ENCODE assay signal across 28 cellular contexts in genomic region chrX:55119271-55119670, GRCh38. TPM values are rescaled to one million over a fixed set of nuclear protein-coding genes. Genes with fewer than 3 reads are reported as not detected.
"Had no signal": no experiment of that assay in that cellular context is flagged by ENCODE, and none has a peak within 500 bp of the region (broad histone marks: within the 10 kb centered on the region; RNA-seq: fewer than 3 reads in every experiment).

No MANE protein-coding gene starts in this region.

- H3K36me3 ChIP-seq: cardiac muscle cell, gastroesophageal sphincter, heart right ventricle, tibial artery, WERI-Rb-1 had no signal

- H3K4me3 Mint-ChIP-seq: activated naive CD8-positive, alpha-beta T cell; activated T-cell treated with anti-CD3 and anti-CD28 coated beads, Interleukin-2, amount 50 U/mL, for 24 hours; memory B cell; neural crest cell had no signal

- H3K9me3 ChIP-seq: gastroesophageal sphincter, heart right ventricle, mucosa of descending colon, tibial artery had no signal

- ATAC-seq: gastroesophageal sphincter; heart right ventricle; left ventricle myocardium superior; stimulated activated naive CD8-positive, alpha-beta T cell treated with anti-CD3 and anti-CD28 coated beads, Interleukin-15, Interleukin-2, amounts not matched to agents 100 U/mL and 50 U/mL, for 24 hours had no signal

- H3K9me3 Mint-ChIP-seq: activated T-cell treated with anti-CD3 and anti-CD28 coated beads, Interleukin-2, amount 50 U/mL, for 24 hours; immature natural killer cell; memory B cell; naive B cell had no signal

- H3K27me3 Mint-ChIP-seq: activated naive CD8-positive, alpha-beta T cell had no signal

- H3K27ac Mint-ChIP-seq: activated naive CD8-positive, alpha-beta T cell; activated T-cell treated with anti-CD3 and anti-CD28 coated beads, Interleukin-2, amount 50 U/mL, for 24 hours; memory B cell; naive B cell had no signal

- H3K27me3 ChIP-seq: cardiac muscle cell, gastroesophageal sphincter, tibial artery had no signal

- DNase-seq: activated CD4-positive, alpha-beta T cell treated with anti-CD3 and anti-CD28 coated beads for 1 hour; activated CD4-positive, alpha-beta T cell treated with anti-CD3 and anti-CD28 coated beads, Interleukin-2, amount 50 U/mL, for 48 hours; activated effector memory CD4-positive, alpha-beta T cell treated with Interleukin-2 at 50 U/mL for 16 hours; activated T-cell treated with anti-CD3 and anti-CD28 coated beads, Interleukin-2, amount 50 U/mL, for 24 hours; amygdala; dorsolateral prefrontal cortex; heart right ventricle; immature natural killer cell; kidney glomerular epithelial cell; left ventricle myocardium superior; mucosa of descending colon; naive B cell; stimulated activated CD4-positive, alpha-beta T cell treated with anti-CD3 and anti-CD28 coated beads, Interleukin-2, amount 100 ng/mL, for 24 hours; stimulated activated naive CD8-positive, alpha-beta T cell treated with anti-CD3 and anti-CD28 coated beads, Interleukin-15, Interleukin-2, amounts not matched to agents 100 U/mL and 50 U/mL, for 24 hours; substantia nigra; tibial artery; WERI-Rb-1 had no signal

- H3K4me1 Mint-ChIP-seq: naive B cell had no signal

- H3K36me3 Mint-ChIP-seq: immature natural killer cell, memory B cell, naive B cell had no signal

- H3K4me3 ChIP-seq: cardiac muscle cell, dorsolateral prefrontal cortex, gastroesophageal sphincter, heart right ventricle, mucosa of descending colon, tibial artery had no signal

- H3K27ac ChIP-seq: cardiac muscle cell, dorsolateral prefrontal cortex, gastroesophageal sphincter, heart right ventricle, tibial artery, WERI-Rb-1 had no signal

- H3K4me1 ChIP-seq: gastroesophageal sphincter, heart right ventricle, tibial artery had no signal

RNA-seq across cellular contexts. Expression of gene PAGE2, which starts 30.5 kb away (rescaled TPM):
- total RNA-seq: cardiac muscle cell; gastroesophageal sphincter; heart right ventricle; left ventricle myocardium superior; mucosa of descending colon; neural crest cell; omental fat pad; posterior vena cava; skeletal muscle tissue; T-helper 1 cell treated with Interleukin-12 subunit alpha and Interleukin-12 subunit beta and Interleukin-4 antibody, amounts not matched to agents 30 ng/mL and 1 ng/mL, for 36 hours; urinary bladder had no signal
- polyA plus RNA-seq: cardiac muscle cell, esophagus, heart right ventricle, immature natural killer cell, urinary bladder had no signal

RNA-seq across cellular contexts. Expression of gene PAGE2B, which starts 44.4 kb away (rescaled TPM):
- total RNA-seq: cardiac muscle cell; gastroesophageal sphincter; heart right ventricle; left ventricle myocardium superior; mucosa of descending colon; neural crest cell; omental fat pad; posterior vena cava; skeletal muscle tissue; T-helper 1 cell treated with Interleukin-12 subunit alpha and Interleukin-12 subunit beta and Interleukin-4 antibody, amounts not matched to agents 30 ng/mL and 1 ng/mL, for 36 hours; urinary bladder had no signal
- polyA plus RNA-seq: heart right ventricle, immature natural killer cell, urinary bladder had no signal
